ENCODE assay signal across 10 cellular contexts in genomic region chr15:89555768-89556167, GRCh38. TPM values are rescaled to one million over a fixed set of nuclear protein-coding genes. Genes with fewer than 3 reads are reported as not detected.
"Had no signal": no experiment of that assay in that cellular context is flagged by ENCODE, and none has a peak within 500 bp of the region (broad histone marks: within the 10 kb centered on the region; RNA-seq: fewer than 3 reads in every experiment).

No MANE protein-coding gene starts in this region.

- H3K27ac ChIP-seq: GM23248, HL-60, KMS-11 had no signal

- FAIRE-seq: H54 had no signal

- H3K4me3 ChIP-seq: GM23248 had no signal

- H3K4me2 ChIP-seq: KMS-11 had no signal

- DNase-seq: GM23248, GOT3, H9, HCEC 1CT, IMR-90, KBM-7 had no signal

- H2AFZ ChIP-seq: GM23248 had no signal

- H3K9ac ChIP-seq: GM23248, KMS-11 had no signal

RNA-seq across cellular contexts. Expression of gene RHCG, which starts 59.4 kb away (rescaled TPM):
- total RNA-seq: GM23248, HT1080, IMR-90 had no signal
- polyA plus RNA-seq: GM23248, IMR-90 had no signal
